In the genomic region with DNA sequence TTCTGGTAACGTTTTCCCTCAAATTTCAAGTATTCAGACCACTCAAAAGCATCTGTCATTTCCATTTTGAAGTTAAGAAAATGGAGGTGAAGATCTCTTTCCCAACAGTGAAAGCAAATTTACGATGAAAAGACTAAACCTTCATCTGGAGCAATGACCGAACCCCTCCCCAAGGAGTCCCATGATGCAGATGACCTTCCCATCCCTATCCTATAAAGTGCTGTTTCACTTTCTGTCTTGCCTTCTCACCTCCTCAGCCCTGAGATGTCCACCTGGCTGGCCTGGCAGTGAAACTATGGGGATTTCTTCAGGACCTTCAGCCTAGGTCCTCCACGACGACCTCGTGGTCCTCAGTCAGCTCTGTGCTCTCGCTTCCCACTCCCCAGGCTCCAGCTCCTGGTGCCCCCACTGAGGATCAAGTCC, we compare ENCODE assay signal across 8 cellular contexts. TPM values are rescaled to one million over a fixed set of nuclear protein-coding genes. Genes with fewer than 3 reads are reported as not detected.
A peak's percentile ranks its signal among the peaks of the same experiment; 100 is the strongest.
DNase-seq lines count a peak whose midpoint lies in the region; ATAC-seq and TF ChIP-seq lines count a peak whose summit lies in the region.

No MANE protein-coding gene starts in this region.

- H3K27me3 Mint-ChIP-seq in endothelial cell (ENCODE audit: unreplicated experiment): peaks cover 3% of the 10 kb centered on the region

- no peak overlapping the region for H4K12ac ChIP-seq in trophoblast cell (ENCODE audit: low read depth, low read length)

- H3K9me2 ChIP-seq in OCI-LY1 (ENCODE audit: low read depth, low read length): no peaks in the 10 kb centered on the region

- no peaks in the 10 kb centered on the region for H3K36me3 ChIP-seq in OCI-LY1 (ENCODE audit: insufficient read depth, low read length)
- H3K36me3 ChIP-seq in trophoblast cell (ENCODE audit: control insufficient read depth in 1 of 2, insufficient read depth in 2 of 2, low read length in 2 of 2): no peaks in the 10 kb centered on the region

- H3K27ac Mint-ChIP-seq in endothelial cell (ENCODE audit: unreplicated experiment): peak overlapping the region; percentile 52

- peaks cover 5% of the 10 kb centered on the region for H3K4me1 Mint-ChIP-seq in endothelial cell (ENCODE audit: unreplicated experiment)

- peaks cover 9% of the 10 kb centered on the region for H3K79me1 ChIP-seq in trophoblast cell (ENCODE audit: low read length)

- H3K9me3 ChIP-seq in OCI-LY1 (ENCODE audit: low read length) (no peaks in the 10 kb centered on the region), trophoblast cell (ENCODE audit: insufficient read depth, low read depth, low read length) (no peaks in the 10 kb centered on the region)

- H3K4me3 ChIP-seq in OCI-LY1 (ENCODE audit: low read depth, low read length, poor library complexity, severe bottlenecking) (peak overlapping the region; percentile 89), trophoblast cell (ENCODE audit: low read depth, low read length) (no peak overlapping the region)

- no peak for TF ChIP-seq CTCF in OCI-LY1 (IDR thresholded peaks at IDR 0.05; ENCODE audit: low read length)
- TF ChIP-seq CTCF in endothelial cell (IDR thresholded peaks at IDR 0.05; ENCODE audit: unreplicated experiment): no peak

- H2BK12ac ChIP-seq in trophoblast cell (ENCODE audit: low read length): peak overlapping the region; percentile 11

- no peaks in the 10 kb centered on the region for H3K36me3 Mint-ChIP-seq in endothelial cell (ENCODE audit: low read depth, unreplicated experiment)

- no peak overlapping the region for H2AFZ ChIP-seq in OCI-LY1 (ENCODE audit: low read length)
- peak overlapping the region; percentile 1 for H2AFZ ChIP-seq in trophoblast cell (ENCODE audit: insufficient read depth, low read length, poor library complexity)

- peak overlapping the region; percentile 15 for H4K91ac ChIP-seq in trophoblast cell (ENCODE audit: low read depth, low read length)

- H2BK120ac ChIP-seq in trophoblast cell (ENCODE audit: insufficient read depth, low read length, poor library complexity): no peak overlapping the region

- H4K8ac ChIP-seq in trophoblast cell (ENCODE audit: low read depth, low read length): no peak overlapping the region

- H3K27me3 ChIP-seq in OCI-LY1 (ENCODE audit: insufficient read depth, low read length) (no peaks in the 10 kb centered on the region), trophoblast cell (ENCODE audit: insufficient read depth, low read length) (no peaks in the 10 kb centered on the region)

- DNase-seq in EL: peak; percentile 14
- no peak for DNase-seq in endothelial cell (ENCODE audit: low spot score)
- DNase-seq in trophoblast cell: no peak
- no peak for DNase-seq in NCI-H2107 treated with DMSO at 0.1 percent for 48 hours (lab: John Stamatoyannopoulos, UW; ENCODE audit: unreplicated experiment)
- DNase-seq in SW 1271 (lab: John Stamatoyannopoulos, UW): no peak
- no peak for DNase-seq in dedifferentiated amniotic fluid mesenchymal stem cell (ENCODE audit: extremely low spot score)

- no peaks in the 10 kb centered on the region for H4K20me1 ChIP-seq in OCI-LY1 (ENCODE audit: insufficient read depth, low read length)

- no peaks in the 10 kb centered on the region for H3K9me3 Mint-ChIP-seq in endothelial cell (ENCODE audit: unreplicated experiment)

- H3K9ac ChIP-seq in OCI-LY1 (ENCODE audit: low read length) (peak overlapping the region; percentile 30; the same call in 1 of the 2 replicates), trophoblast cell (ENCODE audit: low read length) (no peak overlapping the region)

- H3K4me1 ChIP-seq in OCI-LY1 (ENCODE audit: insufficient read depth, low read length, severe bottlenecking): peaks cover 24% of the 10 kb centered on the region
- peaks cover 2 to 4% of the 10 kb centered on the region in 2 experiments for H3K4me1 ChIP-seq in trophoblast cell (ENCODE audit: control insufficient read depth in 1 of 2, insufficient read depth in 2 of 2, low read length in 2 of 2)

- H3K27ac ChIP-seq in OCI-LY1 (ENCODE audit: low read depth, low read length, poor library complexity, severe bottlenecking) (no peak overlapping the region), trophoblast cell (ENCODE audit: low read depth, low read length) (no peak overlapping the region)

- no peak overlapping the region for H3K23ac ChIP-seq in trophoblast cell (ENCODE audit: low read length)

- no peak overlapping the region for H3K18ac ChIP-seq in trophoblast cell (ENCODE audit: low read length)

- no CpG with 5 or more reads among the region's 7 CpGs for WGBS in trophoblast cell (ENCODE audit: extremely low coverage, insufficient coverage, insufficient read length)

- no peak overlapping the region for H2AK5ac ChIP-seq in trophoblast cell (ENCODE audit: low read length)

- no peak overlapping the region for H3K4ac ChIP-seq in trophoblast cell (ENCODE audit: low read depth, low read length)

- 0 out of 2 replicates have a peak, but pooled peaks cover 5% of the 10 kb centered on the region for H3K79me2 ChIP-seq in OCI-LY1 (ENCODE audit: insufficient read depth, low read length)
- peaks cover 10% of the 10 kb centered on the region for H3K79me2 ChIP-seq in trophoblast cell (ENCODE audit: control insufficient read depth, insufficient read depth, low read length, poor library complexity)

- H3K14ac ChIP-seq in trophoblast cell (ENCODE audit: low read length): peak overlapping the region; percentile 9

- peak overlapping the region; percentile 85 for H3K4me3 Mint-ChIP-seq in endothelial cell (ENCODE audit: unreplicated experiment)

- H3F3A ChIP-seq in OCI-LY1 (ENCODE audit: insufficient read depth, low read length): no peaks in the 10 kb centered on the region

- ATAC-seq in GM21717 (IDR thresholded peaks at IDR 0.05; ENCODE audit: unreplicated experiment): no peak

- no peak overlapping the region for H2BK5ac ChIP-seq in trophoblast cell (ENCODE audit: low read depth, low read length, poor library complexity)

- H3K4me2 ChIP-seq in OCI-LY1 (ENCODE audit: low read length) (peak overlapping the region; percentile 96), trophoblast cell (ENCODE audit: low read length) (no peak overlapping the region)

RNA-seq across cellular contexts. Expression of a gene that starts 0.9 kb away (rescaled TPM):
- total RNA-seq in endothelial cell (ENCODE audit: unreplicated experiment): 24.1 TPM
- 36.0 and 39.0 TPM in 2 replicates for polyA plus RNA-seq in trophoblast cell (2013)
